In the genomic region with DNA sequence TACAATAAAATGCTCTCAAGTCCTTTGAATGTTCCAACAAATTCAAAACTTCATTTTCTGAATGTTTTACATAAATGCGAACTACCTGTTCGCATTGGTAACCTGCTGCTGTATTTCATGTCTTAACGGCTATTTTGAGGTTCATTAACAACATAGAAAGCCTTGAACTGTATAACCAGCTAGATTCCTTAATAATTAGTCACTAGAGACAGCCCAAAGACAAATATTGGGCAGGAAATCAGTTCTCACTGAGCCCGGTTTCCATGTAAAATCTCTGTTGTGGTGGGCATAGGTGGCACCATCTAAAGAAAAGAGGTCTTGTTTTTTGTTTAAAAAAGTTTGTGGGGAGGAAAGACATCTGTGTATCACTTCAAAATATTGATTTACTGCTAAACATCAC, we compare ENCODE assay signal across 18 cellular contexts. TPM values are rescaled to one million over a fixed set of nuclear protein-coding genes. Genes with fewer than 3 reads are reported as not detected.
A peak's percentile ranks its signal among the peaks of the same experiment; 100 is the strongest.
DNase-seq lines count a peak whose midpoint lies in the region; ATAC-seq, FAIRE-seq and TF ChIP-seq lines count a peak whose summit lies in the region.
"Had no signal": no experiment of that assay in that cellular context is flagged by ENCODE, and none has a peak within 500 bp of the region (broad histone marks: within the 10 kb centered on the region; RNA-seq: fewer than 3 reads in every experiment).

No MANE protein-coding gene starts in this region.

- TF ChIP-seq CTCF in HepG2 (CRISPR knock-in tag; IDR thresholded peaks at IDR 0.05): no peak
- no peak for TF ChIP-seq CTCF in right lobe of liver (IDR thresholded peaks at IDR 0.05)
- no peak for TF ChIP-seq CTCF in astrocyte (IDR thresholded peaks at IDR 0.05; ENCODE audit: insufficient read depth, low read depth, low read length)
- TF ChIP-seq CTCF in gastrocnemius medialis (IDR thresholded peaks at IDR 0.05 in 4 of 5, conservative IDR thresholded peaks at IDR 0.05 in 1 of 5): no peak

- H3K36me3 Mint-ChIP-seq in astrocyte (ENCODE audit: low read depth, unreplicated experiment): peaks cover 7% of the 10 kb centered on the region
- peaks cover 7 to 86% (median 43%) of the 10 kb centered on the region in 3 donors for H3K36me3 Mint-ChIP-seq in naive thymus-derived CD8-positive, alpha-beta T cell

- TSS peak; percentile 58 for BruUV-seq in HepG2 (replicated peaks; lab: Mats Ljungman, UMichigan)

- H3K4me1 ChIP-seq in HepG2 (ENCODE audit: insufficient read depth, low read length) (peaks cover 20% of the 10 kb centered on the region), right lobe of liver (no peaks in the 10 kb centered on the region), astrocyte (ENCODE audit: insufficient read depth, low read length) (peaks cover 11% of the 10 kb centered on the region), gastrocnemius medialis (no peaks in the 10 kb centered on the region)

- H3K4me3 ChIP-seq in HepG2 (replicated peaks in 1 of 3; ENCODE audit: insufficient read depth in 1 of 3, low read depth in 2 of 3, low read length in 3 of 3): no peak overlapping the region
- H3K4me3 ChIP-seq in right lobe of liver: no peak overlapping the region
- no peak overlapping the region for H3K4me3 ChIP-seq in astrocyte (ENCODE audit: insufficient read depth, low read depth, low read length)
- no peak overlapping the region for H3K4me3 ChIP-seq in gastrocnemius medialis

- peaks cover 2% of the 10 kb centered on the region for H3K79me2 ChIP-seq in HepG2 (ENCODE audit: insufficient read depth, low read length)
- peaks cover 12% of the 10 kb centered on the region for H3K79me2 ChIP-seq in astrocyte (ENCODE audit: insufficient read depth, low read length)

- peaks cover 2% of the 10 kb centered on the region for H3K9me3 Mint-ChIP-seq in astrocyte (ENCODE audit: unreplicated experiment)
- H3K9me3 Mint-ChIP-seq in naive thymus-derived CD8-positive, alpha-beta T cell: no peaks in the 10 kb centered on the region

- intact Hi-C loops in HepG2 (cut with micrococcal nuclease; ENCODE audit: unreplicated experiment): no loop called here
- intact Hi-C loops in right lobe of liver (cut with DNase I): no loop called here
- intact Hi-C loops in gastrocnemius medialis (cut with DNase I; ENCODE audit: low total_unique reads): no loop called here

- POLR2A ChIA-PET in HepG2 (lab: Yijun Ruan, JAX): no interaction called here
- POLR2A ChIA-PET in naive thymus-derived CD8-positive, alpha-beta T cell (lab: Charles Lee): no interaction called here

- ATAC-seq in HepG2: no peak
- no peak for ATAC-seq in right lobe of liver
- ATAC-seq in gastrocnemius medialis: no peak
- no peak for ATAC-seq in naive thymus-derived CD8-positive, alpha-beta T cell

- in situ Hi-C loops in HepG2 (cut with HindIII; ENCODE audit: extremely low pct_ligation_motif_present, low pct_unique_long_range_greater_than_20kb): no loop called here
- in situ Hi-C loops in gastrocnemius medialis (cut with MboI; ENCODE audit: low sequenced_read_pairs in 4 of 4): no loop called here

- H2AFZ ChIP-seq in HepG2 (ENCODE audit: low read length) (no peak overlapping the region), astrocyte (ENCODE audit: low read depth, low read length) (no peak overlapping the region)

- no peak overlapping the region for H3K4me2 ChIP-seq in HepG2 (ENCODE audit: low read depth, low read length)
- no peak overlapping the region for H3K4me2 ChIP-seq in astrocyte (ENCODE audit: low read length)

- peaks cover 11% of the 10 kb centered on the region for H4K20me1 ChIP-seq in HepG2 (ENCODE audit: insufficient read depth, low read length)
- peaks cover 81% of the 10 kb centered on the region for H4K20me1 ChIP-seq in astrocyte (ENCODE audit: insufficient read depth, low read length)

- peak overlapping the region; percentile 8 for H3K27ac Mint-ChIP-seq in astrocyte (ENCODE audit: unreplicated experiment)
- H3K27ac Mint-ChIP-seq in naive thymus-derived CD8-positive, alpha-beta T cell: peak overlapping the region in 2 of 10 donors; percentile 29 to 69

- 74% methylated on average over 4 of the region's 4 CpGs for WGBS in HepG2 (ENCODE audit: low lambda C conversion rate)
- WGBS in right lobe of liver (ENCODE audit: insufficient coverage, low coverage, low lambda C conversion rate, missing lambda C conversion rate): 90% methylated on average over 4 of the region's 4 CpGs

- peaks cover 16% of the 10 kb centered on the region for H3K4me1 Mint-ChIP-seq in astrocyte (ENCODE audit: low read depth, unreplicated experiment)
- H3K4me1 Mint-ChIP-seq in naive thymus-derived CD8-positive, alpha-beta T cell: peaks cover 0 to 4% (median 0%) of the 10 kb centered on the region in 4 donors

- H3K36me3 ChIP-seq in HepG2 (replicated peaks in 1 of 2; ENCODE audit: control insufficient read depth in 1 of 2, insufficient read depth in 2 of 2, low read length in 2 of 2): peaks cover 45 to 88% of the 10 kb centered on the region in 2 experiments
- H3K36me3 ChIP-seq in right lobe of liver: peaks cover under 1 to 84% (median 53%) of the 10 kb centered on the region in 4 donors
- peaks cover 57% of the 10 kb centered on the region for H3K36me3 ChIP-seq in astrocyte (ENCODE audit: insufficient read depth, low read length)
- H3K36me3 ChIP-seq in gastrocnemius medialis: peaks cover 0 to 73% of the 10 kb centered on the region in 2 donors

- no peak overlapping the region for H3K9ac ChIP-seq in HepG2 (ENCODE audit: insufficient read depth, low read depth, low read length)
- no peak overlapping the region for H3K9ac ChIP-seq in astrocyte (ENCODE audit: low read length)

- H3K4me3 Mint-ChIP-seq in astrocyte (ENCODE audit: unreplicated experiment): no peak overlapping the region
- H3K4me3 Mint-ChIP-seq in naive thymus-derived CD8-positive, alpha-beta T cell: no peak overlapping the region

- no peak for TF ChIP-seq POLR2A in HepG2 (IDR thresholded peaks at IDR 0.05; ENCODE audit: insufficient read depth in 1 of 2, low read depth in 2 of 2, low read length in 2 of 2)
- TF ChIP-seq POLR2A in right lobe of liver (IDR thresholded peaks at IDR 0.05): no peak
- no peak for TF ChIP-seq POLR2A in gastrocnemius medialis (IDR thresholded peaks at IDR 0.05)

- H3K27me3 ChIP-seq in HepG2 (ENCODE audit: control insufficient read depth in 1 of 2, insufficient read depth in 2 of 2, low read length in 2 of 2) (no peaks in the 10 kb centered on the region), right lobe of liver (no peaks in the 10 kb centered on the region), astrocyte (ENCODE audit: insufficient read depth, low read length) (no peaks in the 10 kb centered on the region), gastrocnemius medialis (no peaks in the 10 kb centered on the region)

- DNase-seq in HepG2 (ENCODE audit: low spot score): peak; percentile 40
- no peak for DNase-seq in right lobe of liver
- DNase-seq in astrocyte (ENCODE audit: low read depth): peak; percentile 26
- peak; percentile 9 for DNase-seq in glomerular visceral epithelial cell (ENCODE audit: extremely low spot score)
- no peak for DNase-seq in NCI-H345 (lab: John Stamatoyannopoulos, UW)
- DNase-seq in gastrocnemius medialis: no peak
- no peak for DNase-seq in NCI-H526 treated with DMSO at 0.1 percent for 48 hours (lab: John Stamatoyannopoulos, UW)
- DNase-seq in naive thymus-derived CD8-positive, alpha-beta T cell: no peak
- DNase-seq: 8988T, C1 segment of cervical spinal cord, GDM1, Karpas-422, NCI-H1417, NCI-H2029, NCI-H2171 treated with DMSO at 0.1 percent for 48 hours, NCI-H510A, RPMI8226 had no signal

- TF ChIP-seq RAD21 in HepG2 (CRISPR knock-in tag; IDR thresholded peaks at IDR 0.05): no peak

- H3K27me3 Mint-ChIP-seq in astrocyte (ENCODE audit: low read depth, unreplicated experiment): no peaks in the 10 kb centered on the region
- no peaks in the 10 kb centered on the region for H3K27me3 Mint-ChIP-seq in naive thymus-derived CD8-positive, alpha-beta T cell

- TF ChIP-seq EP300 in HepG2 (IDR thresholded peaks at IDR 0.05; ENCODE audit: low read depth in 2 of 2, low read length in 2 of 2) (no peak), HepG2 (CRISPR knock-in tag; IDR thresholded peaks at IDR 0.05; ENCODE audit: borderline replicate concordance) (no peak)

- FAIRE-seq in HepG2 (lab: Jason Lieb, UNC) (peak; percentile 21), astrocyte (lab: Jason Lieb, UNC) (no peak)
- FAIRE-seq: H1 had no signal

- H3K9me3 ChIP-seq in HepG2 (ENCODE audit: low read length) (no peaks in the 10 kb centered on the region), right lobe of liver (no peaks in the 10 kb centered on the region), astrocyte (ENCODE audit: insufficient read depth, low read depth, low read length) (no peaks in the 10 kb centered on the region), gastrocnemius medialis (no peaks in the 10 kb centered on the region)

- CTCF ChIA-PET in HepG2 (lab: Yijun Ruan, JAX; ENCODE audit: low intra/inter-chr PET ratio, low total read pairs): no interaction called here

- H3K27ac ChIP-seq in HepG2 (ENCODE audit: extremely low read length, insufficient read depth, low read length) (no peak overlapping the region), right lobe of liver (no peak overlapping the region), astrocyte (ENCODE audit: low read depth, low read length) (no peak overlapping the region), gastrocnemius medialis (no peak overlapping the region)

RNA-seq across cellular contexts. Expression of gene PDIA6, which starts 29.2 kb away (rescaled TPM):
- 318 and 642 TPM in 2 replicates for total RNA-seq in HepG2 (2016; rRNA removed; fragmentation: Illumina TruSeq; extraction: Trizol)
- 56.1 and 61.3 TPM in 2 replicates for total RNA-seq in HepG2 (2016; cell fraction: cytosol; rRNA removed; fragmentation: Illumina TruSeq; extraction: Trizol; ENCODE audit: low read depth)
- total RNA-seq in HepG2 (2016; cell fraction: insoluble cytoplasmic fraction; rRNA removed; fragmentation: Illumina TruSeq; extraction: Trizol): 300 and 675 TPM in 2 replicates
- total RNA-seq in HepG2 (2016; cell fraction: membrane; rRNA removed; fragmentation: Illumina TruSeq; extraction: Trizol): 124 and 135 TPM in 2 replicates
- total RNA-seq in HepG2 (2016; cell fraction: nucleus; rRNA removed; fragmentation: Illumina TruSeq; extraction: Trizol): 502 and 568 TPM in 2 replicates
- polyA plus RNA-seq in HepG2 (2011; rRNA removed): 418 and 586 TPM in 2 replicates
- 484 and 553 TPM in 2 replicates for polyA plus RNA-seq in HepG2 (2011; cell fraction: cytosol; rRNA removed)
- 135 and 158 TPM in 2 replicates for polyA plus RNA-seq in HepG2 (2011; cell fraction: nucleus; rRNA removed)
- polyA plus RNA-seq in HepG2 (2012): 484 and 600 TPM in 2 replicates
- 61.3 and 65.3 TPM in 2 replicates for polyA plus RNA-seq in HepG2 (2016; cell fraction: cytosol; fragmentation: Illumina TruSeq; extraction: Trizol; ENCODE audit: low read depth)
- 289 and 301 TPM in 2 replicates for polyA plus RNA-seq in HepG2 (2016; cell fraction: insoluble cytoplasmic fraction; fragmentation: Illumina TruSeq; extraction: Trizol; ENCODE audit: low read depth)
- 102 and 106 TPM in 2 replicates for polyA plus RNA-seq in HepG2 (2016; cell fraction: membrane; fragmentation: Illumina TruSeq; extraction: Trizol; ENCODE audit: low read depth)
- polyA plus RNA-seq in HepG2 (2016; cell fraction: nucleus; fragmentation: Illumina TruSeq; extraction: Trizol; ENCODE audit: insufficient read depth, low read depth): 690 and 757 TPM in 2 replicates
- 87.6 and 158 TPM in 2 replicates for polyA minus RNA-seq in HepG2 (2011; rRNA and poly(A)+ RNA removed; ENCODE audit: low replicate concordance)
- polyA minus RNA-seq in HepG2 (2011; cell fraction: cytosol; rRNA and poly(A)+ RNA removed): 230 and 245 TPM in 2 replicates
- 115 and 127 TPM in 2 replicates for polyA minus RNA-seq in HepG2 (2011; cell fraction: nucleus; rRNA and poly(A)+ RNA removed)
- total RNA-seq in right lobe of liver: 100 to 1,000 TPM; 141 to 232 (median 191) TPM
- total RNA-seq in astrocyte: 346 and 358 TPM in 2 replicates
- 10 to 100 TPM; 32.0 to 72.4 (median 54.2) TPM for total RNA-seq in gastrocnemius medialis
- 10 to 100 TPM; 30.9 to 34.7 TPM for total RNA-seq in naive thymus-derived CD8-positive, alpha-beta T cell
- polyA plus RNA-seq in naive thymus-derived CD8-positive, alpha-beta T cell: 100 to 1,000 TPM in 1 of 3 donors, 10 to 100 TPM in 2; 64.1 to 126 (median 99.2) TPM

Comparison
In these comparisons a context has a peak if more than half of its experiments do, and no peak if none do; other contexts are left out.
1. DNase-seq: peak in HepG2 (single experiment), astrocyte (single experiment) and glomerular visceral epithelial cell (single experiment); none in right lobe of liver (0 of 3), NCI-H345 (single experiment), gastrocnemius medialis (0 of 2), NCI-H526 treated with DMSO at 0.1 percent for 48 hours (single experiment) and naive thymus-derived CD8-positive, alpha-beta T cell (0 of 10).